In genomic region chr12:43882578-43883178, GRCh38 we compare ENCODE assay signal across 8 cellular contexts. TPM values are rescaled to one million over a fixed set of nuclear protein-coding genes. Genes with fewer than 3 reads are reported as not detected.
DNase-seq lines count a peak whose midpoint lies in the region; ATAC-seq and TF ChIP-seq lines count a peak whose summit lies in the region.

No MANE protein-coding gene starts in this region.

- H3K4me1 Mint-ChIP-seq in activated CD4-positive, alpha-beta memory T cell treated with anti-CD3 and anti-CD28 coated beads, Interleukin-2, amount 10 ng/mL, durations not matched to agents 7 days and 5 days = no peaks in the 10 kb centered on the region
- H3K4me1 Mint-ChIP-seq in progenitor cell of endocrine pancreas (ENCODE audit: low read depth) = no peaks in the 10 kb centered on the region

- DNase-seq in DMS53 treated with DMSO at 0.1 percent for 48 hours (lab: John Stamatoyannopoulos, UW; ENCODE audit: unreplicated experiment) (peak; percentile 85), NCI-H2196 (lab: John Stamatoyannopoulos, UW; ENCODE audit: unreplicated experiment) (peak; percentile 50), germinal center (ENCODE audit: low spot score) (peak; percentile 47), progenitor cell of endocrine pancreas (ENCODE audit: low spot score, unreplicated experiment) (no peak), NK-92 (lab: John Stamatoyannopoulos, UW; ENCODE audit: unreplicated experiment) (no peak)
- peak; percentile 23 for DNase-seq in activated CD4-positive, alpha-beta memory T cell treated with anti-CD3 and anti-CD28 coated beads, Interleukin-2, amount 10 ng/mL, durations not matched to agents 7 days and 5 days

- POLR2A ChIA-PET in activated CD4-positive, alpha-beta memory T cell treated with anti-CD3 and anti-CD28 coated beads, Interleukin-2, amount 10 ng/mL, durations not matched to agents 7 days and 5 days (lab: Charles Lee) = interaction anchor here (1.2 to 1.4 kb wide), 2 partner anchors 77 to 123 kb away, joined by 5 to 8 read pairs; partner anchors contain the start of genes IRAK4, PUS7L and TWF1

- CTCF ChIA-PET in activated CD4-positive, alpha-beta memory T cell treated with anti-CD3 and anti-CD28 coated beads, Interleukin-2, amount 10 ng/mL, durations not matched to agents 7 days and 5 days (lab: Charles Lee) = interaction anchor here (0.6 to 3.1 kb wide), 21 partner anchors 9 to 439 kb away, joined by 3 to 29 read pairs (median 4); partner anchors contain the start of genes IRAK4, PUS7L and TWF1

- ATAC-seq in GM19035 (IDR thresholded peaks at IDR 0.05; ENCODE audit: unreplicated experiment) (peak; percentile 87), HG03139 (IDR thresholded peaks at IDR 0.05; ENCODE audit: unreplicated experiment) (peak; percentile 77)

- no peaks in the 10 kb centered on the region for H3K36me3 Mint-ChIP-seq in activated CD4-positive, alpha-beta memory T cell treated with anti-CD3 and anti-CD28 coated beads, Interleukin-2, amount 10 ng/mL, durations not matched to agents 7 days and 5 days (ENCODE audit: low read depth)
- no peaks in the 10 kb centered on the region for H3K36me3 Mint-ChIP-seq in progenitor cell of endocrine pancreas (ENCODE audit: insufficient read depth)

- no peak overlapping the region for H3K4me3 Mint-ChIP-seq in activated CD4-positive, alpha-beta memory T cell treated with anti-CD3 and anti-CD28 coated beads, Interleukin-2, amount 10 ng/mL, durations not matched to agents 7 days and 5 days
- no peak overlapping the region for H3K4me3 Mint-ChIP-seq in progenitor cell of endocrine pancreas (ENCODE audit: low read depth)

- TF ChIP-seq CTCF in progenitor cell of endocrine pancreas (IDR thresholded peaks at IDR 0.05; ENCODE audit: unreplicated experiment) = peak; percentile 88

- no peaks in the 10 kb centered on the region for H3K27me3 Mint-ChIP-seq in activated CD4-positive, alpha-beta memory T cell treated with anti-CD3 and anti-CD28 coated beads, Interleukin-2, amount 10 ng/mL, durations not matched to agents 7 days and 5 days
- no peaks in the 10 kb centered on the region for H3K27me3 Mint-ChIP-seq in progenitor cell of endocrine pancreas

- no peak overlapping the region for H3K27ac Mint-ChIP-seq in activated CD4-positive, alpha-beta memory T cell treated with anti-CD3 and anti-CD28 coated beads, Interleukin-2, amount 10 ng/mL, durations not matched to agents 7 days and 5 days
- H3K27ac Mint-ChIP-seq in progenitor cell of endocrine pancreas = no peak overlapping the region

- no peaks in the 10 kb centered on the region for H3K9me3 Mint-ChIP-seq in activated CD4-positive, alpha-beta memory T cell treated with anti-CD3 and anti-CD28 coated beads, Interleukin-2, amount 10 ng/mL, durations not matched to agents 7 days and 5 days
- no peaks in the 10 kb centered on the region for H3K9me3 Mint-ChIP-seq in progenitor cell of endocrine pancreas (ENCODE audit: low read depth)

RNA-seq across cellular contexts. Expression of gene TMEM117, which starts 46.8 kb away (rescaled TPM):
- total RNA-seq in activated CD4-positive, alpha-beta memory T cell treated with anti-CD3 and anti-CD28 coated beads, Interleukin-2, amount 10 ng/mL, durations not matched to agents 7 days and 5 days = 1 to 10 TPM; 1.6 to 1.7 TPM
- 8.9 and 11.6 TPM in 2 replicates for total RNA-seq in progenitor cell of endocrine pancreas

Comparison
In these comparisons a context has a peak if more than half of its experiments do, and no peak if none do; other contexts are left out.
1. DNase-seq: peak in DMS53 treated with DMSO at 0.1 percent for 48 hours (single experiment), NCI-H2196 (single experiment), activated CD4-positive, alpha-beta memory T cell treated with anti-CD3 and anti-CD28 coated beads, Interleukin-2, amount 10 ng/mL, durations not matched to agents 7 days and 5 days (single experiment) and germinal center (single experiment); none in progenitor cell of endocrine pancreas (single experiment) and NK-92 (single experiment).